Comparison of ENCODE assay signal across 24 cellular contexts in genomic region chr10:43901302-43901701, GRCh38.
DNase-seq lines count a peak whose midpoint lies in the region; ATAC-seq, FAIRE-seq and TF ChIP-seq lines count a peak whose summit lies in the region.
"Had no signal": no experiment of that assay in that cellular context is flagged by ENCODE, and none has a peak within 500 bp of the region (broad histone marks: within the 10 kb centered on the region; RNA-seq: fewer than 3 reads in every experiment).

No MANE protein-coding gene starts in this region.

- 0 out of 2 replicates have a peak overlapping the region, but pooled peaks have one; percentile 5 for H4K91ac ChIP-seq in IMR-90 (ENCODE audit: insufficient read depth, low read depth, low read length)

- DNase-seq in IMR-90 = peak; percentile 46
- no peak for DNase-seq in GM12878 (ENCODE audit: low read depth, low spot score)
- no peak for DNase-seq in hepatocyte (ENCODE audit: low spot score)
- DNase-seq in activated CD4-positive, alpha-beta T cell treated with anti-CD3 and anti-CD28 coated beads, Interleukin-2, amount 50 U/mL, for 1 hour = no peak
- no peak for DNase-seq in hippocampal formation (lab: John Stamatoyannopoulos, UW)
- no peak for DNase-seq in HK-2 (ENCODE audit: unreplicated experiment)
- DNase-seq: activated CD4-positive, alpha-beta memory T cell treated with anti-CD3 and anti-CD28 coated beads for 36 hours; activated T-cell treated with anti-CD3 and anti-CD28 coated beads, Interleukin-2, amount 50 U/mL, for 4 hours; DMS 273 treated with DMSO at 0.1 percent for 48 hours; dorsolateral prefrontal cortex; erythroblast; heart right ventricle; NCI-H1436 treated with DMSO at 0.1 percent for 48 hours; NCI-H748 treated with DMSO at 0.1 percent for 48 hours; pancreas; stimulated activated CD4-positive, alpha-beta T cell treated with anti-CD3 and anti-CD28 coated beads, Interleukin-2, amount 100 ng/mL, for 24 hours had no signal

- H3K27ac ChIP-seq in C4-2B = no peak overlapping the region
- H3K27ac ChIP-seq in IMR-90 (ENCODE audit: insufficient read depth, low read length) = peak overlapping the region; percentile 62; the same call in 1 of the 2 replicates
- H3K27ac ChIP-seq in GM12878 (ENCODE audit: control insufficient read depth, insufficient read depth) = no peak overlapping the region
- no peak overlapping the region for H3K27ac ChIP-seq in hepatocyte
- H3K27ac ChIP-seq: breast epithelium, dorsolateral prefrontal cortex, heart right ventricle, pancreas, vagina had no signal

- H3K79me1 ChIP-seq in IMR-90 (ENCODE audit: low read depth in 1 of 2, low read length in 2 of 2) = no peaks in the 10 kb centered on the region

- dilution Hi-C loops in IMR-90 (cut with HindIII; ENCODE audit: low sequenced_read_pairs, unreplicated experiment) = no loop called here

- H3K9me2 ChIP-seq in hepatocyte (replicated peaks; ENCODE audit: insufficient read depth) = no peaks in the 10 kb centered on the region

- intact Hi-C loops in IMR-90 (cut with micrococcal nuclease) = loop anchor here (5.0 to 10.0 kb wide), 2 partner anchors 207 to 481 kb away; no protein-coding TSS in a partner anchor
- intact Hi-C loops in GM12878 (cut with micrococcal nuclease; ENCODE audit: unreplicated experiment) = no loop called here

- H4K8ac ChIP-seq in IMR-90 (ENCODE audit: low read depth in 2 of 2, low read length in 2 of 2) = no peak overlapping the region

- no peak overlapping the region for H3K56ac ChIP-seq in IMR-90 (ENCODE audit: extremely low read depth, insufficient read depth, low read length)

- no peak overlapping the region for H3K4ac ChIP-seq in IMR-90 (ENCODE audit: low read depth, low read length)

- no peak overlapping the region for H2BK120ac ChIP-seq in IMR-90 (ENCODE audit: low read depth, low read length)

- H2BK5ac ChIP-seq in IMR-90 (ENCODE audit: low read depth, low read length, poor library complexity, severe bottlenecking) = no peak overlapping the region

- no peak overlapping the region; the same call in 1 of the 2 replicates for H2AK5ac ChIP-seq in IMR-90 (ENCODE audit: low read depth, low read length)

- no peaks in the 10 kb centered on the region for H3K9me3 ChIP-seq in IMR-90 (ENCODE audit: control insufficient read depth, insufficient read depth, low read length)
- H3K9me3 ChIP-seq in GM12878 (replicated peaks; ENCODE audit: control insufficient read depth, insufficient read depth, low read length) = no peaks in the 10 kb centered on the region; the same call in 2 of the 3 replicates
- H3K9me3 ChIP-seq in hepatocyte (ENCODE audit: low read depth) = no peaks in the 10 kb centered on the region
- H3K9me3 ChIP-seq: breast epithelium, heart right ventricle, pancreas, vagina had no signal

- H3K36me3 ChIP-seq in IMR-90 (ENCODE audit: control insufficient read depth, insufficient read depth, low read length) = no peaks in the 10 kb centered on the region
- no peaks in the 10 kb centered on the region for H3K36me3 ChIP-seq in GM12878 (ENCODE audit: control insufficient read depth in 2 of 2, insufficient read depth in 2 of 2, low read length in 1 of 2)
- no peaks in the 10 kb centered on the region for H3K36me3 ChIP-seq in hepatocyte (replicated peaks; ENCODE audit: insufficient read depth, low read depth)
- H3K36me3 ChIP-seq: breast epithelium, heart right ventricle, pancreas, vagina had no signal

- TF ChIP-seq CTCF in C4-2B (conservative IDR thresholded peaks at IDR 0.05) = peak; percentile 20; the same call in 1 of the 2 replicates
- peak; percentile 28; the same call in 1 of the 2 replicates for TF ChIP-seq CTCF in IMR-90 (conservative IDR thresholded peaks at IDR 0.05; ENCODE audit: low read depth, low read length)
- TF ChIP-seq CTCF in GM12878 (IDR thresholded peaks at IDR 0.05 in 2 of 3, conservative IDR thresholded peaks at IDR 0.05 in 1 of 3; ENCODE audit: control insufficient read depth in 2 of 3, extremely low read depth in 1 of 3, insufficient read depth in 1 of 3, low read depth in 3 of 3, low read length in 3 of 3) = 0 out of 6 replicates have a peak, but pooled peaks of 1 of the 3 experiments have one; percentile 15
- TF ChIP-seq CTCF in hepatocyte (IDR thresholded peaks at IDR 0.05; ENCODE audit: poor library complexity) = peak; percentile 9

- TF ChIP-seq RAD21 in IMR-90 (IDR thresholded peaks at IDR 0.05; ENCODE audit: low read length) (0 out of 2 replicates have a peak, but pooled peaks have one; percentile 18), GM12878 (IDR thresholded peaks at IDR 0.05; ENCODE audit: insufficient read depth, low read depth, low read length) (no peak)

- H3K4me2 ChIP-seq in IMR-90 (ENCODE audit: low read depth, low read length) = 0 out of 2 replicates have a peak overlapping the region, but pooled peaks have one; percentile 36
- H3K4me2 ChIP-seq in GM12878 (ENCODE audit: control insufficient read depth, insufficient read depth) = no peak overlapping the region
- no peak overlapping the region for H3K4me2 ChIP-seq in hepatocyte

- H3K4me3 ChIP-seq in IMR-90 (ENCODE audit: insufficient read depth, low read depth, low read length) = no peak overlapping the region
- H3K4me3 ChIP-seq in GM12878 = no peak overlapping the region
- no peak overlapping the region for H3K4me3 ChIP-seq in hepatocyte
- H3K4me3 ChIP-seq: breast epithelium, dorsolateral prefrontal cortex, heart right ventricle, lung, pancreas, vagina had no signal

- H3K9ac ChIP-seq in IMR-90 (ENCODE audit: low read depth, low read length) (no peak overlapping the region; the same call in 1 of the 2 replicates), GM12878 (ENCODE audit: control insufficient read depth, insufficient read depth, low read length) (no peak overlapping the region)

- CTCF ChIA-PET in IMR-90 (lab: Yijun Ruan, JAX) = interaction anchor here (0.7 to 1.0 kb wide), 2 partner anchors 10 to 33 kb away, joined by 4 to 6 read pairs; no protein-coding TSS in a partner anchor
- CTCF ChIA-PET in GM12878 (lab: Yijun Ruan, JAX) = interaction anchor here (0.6 to 1.5 kb wide), 5 partner anchors 9 to 145 kb away, joined by 3 to 4 read pairs (median 3); no protein-coding TSS in a partner anchor

- RAD21 ChIA-PET in GM12878 (lab: Charles Lee; ENCODE audit: unreplicated experiment) = interaction anchor here (1.2 kb wide), 1 partner anchor 142 kb away, joined by 3 read pairs; no protein-coding TSS in a partner anchor

- peak overlapping the region; percentile 50 for H3K18ac ChIP-seq in IMR-90 (ENCODE audit: low read depth, low read length)

- in situ Hi-C loops in IMR-90 (cut with MboI; ENCODE audit: low sequenced_read_pairs) = no loop called here
- in situ Hi-C loops in GM12878 (cut with MboI) = no loop called here

- POLR2A ChIA-PET in IMR-90 (lab: Charles Lee; ENCODE audit: unreplicated experiment) (no interaction called here), GM12878 (lab: Charles Lee) (no interaction called here)

- no peaks in the 10 kb centered on the region for H3K27me3 ChIP-seq in IMR-90 (ENCODE audit: control insufficient read depth, insufficient read depth, low read length)
- peaks cover under 1 to 2% of the 10 kb centered on the region in 2 experiments; a peak in 3 of 4 replicates for H3K27me3 ChIP-seq in GM12878 (replicated peaks in 1 of 2; ENCODE audit: control insufficient read depth in 2 of 2, insufficient read depth in 2 of 2, low read length in 1 of 2)
- H3K27me3 ChIP-seq in hepatocyte = no peaks in the 10 kb centered on the region
- H3K27me3 ChIP-seq: breast epithelium, heart right ventricle, pancreas, vagina had no signal

- H3K9me1 ChIP-seq in IMR-90 (ENCODE audit: insufficient read depth, low read length) = peaks cover 7% of the 10 kb centered on the region; the same call in 1 of the 2 replicates

- no peak overlapping the region for H3K23ac ChIP-seq in IMR-90 (ENCODE audit: low read depth, low read length)

- no peak overlapping the region for H3K14ac ChIP-seq in IMR-90 (replicated peaks; ENCODE audit: low read depth, low read length)

- no peak for FAIRE-seq in GM12878 (lab: Jason Lieb, UNC)
- FAIRE-seq: islet of Langerhans, pancreas, TTC549 had no signal

- BruUV-seq in IMR-90 (replicated peaks; lab: Mats Ljungman, UMichigan) = no TSS peak
- BruUV-seq in GM12878 (replicated peaks; lab: Mats Ljungman, UMichigan) = no TSS peak

- no peak overlapping the region for H2BK20ac ChIP-seq in IMR-90 (ENCODE audit: low read depth, low read length)

- H2AFZ ChIP-seq in IMR-90 (replicated peaks; ENCODE audit: low read length, poor library complexity) (no peak overlapping the region), GM12878 (ENCODE audit: control insufficient read depth, low read depth, low read length) (no peak overlapping the region), hepatocyte (no peak overlapping the region)

- SMC1A ChIA-PET in GM12878 (lab: Charles Lee; ENCODE audit: uncharacterized antibody, unreplicated experiment) = interaction anchor here (1.0 to 2.2 kb wide), 3 partner anchors 20 to 134 kb away, joined by 3 to 6 read pairs (median 3); no protein-coding TSS in a partner anchor

- no peaks in the 10 kb centered on the region for H3K79me2 ChIP-seq in GM12878 (ENCODE audit: control insufficient read depth, insufficient read depth, low read length)
- no peaks in the 10 kb centered on the region for H3K79me2 ChIP-seq in hepatocyte

- no CpG with 5 or more reads among the region's 3 CpGs for WGBS in IMR-90 (ENCODE audit: extremely low coverage in 2 of 2, insufficient read length in 1 of 2), 2 experiments
- 32% methylated on average over 3 of the region's 3 CpGs for WGBS in GM12878 (ENCODE audit: insufficient coverage, insufficient replicate concordance, low lambda C conversion rate, missing lambda C conversion rate)
- 76% methylated on average over 3 of the region's 3 CpGs for WGBS in hepatocyte (ENCODE audit: low lambda C conversion rate, missing lambda C conversion rate)

- no peak overlapping the region for H2BK15ac ChIP-seq in IMR-90 (ENCODE audit: low read depth, low read length)

- H4K5ac ChIP-seq in IMR-90 (ENCODE audit: low read depth, low read length) = no peak overlapping the region

- ATAC-seq in IMR-90 (ENCODE audit: low read depth) = peak; percentile 70
- peak; percentile 43; the same call in 1 of the 3 replicates for ATAC-seq in GM12878
- no peak for ATAC-seq in HG02571 (IDR thresholded peaks at IDR 0.05; ENCODE audit: unreplicated experiment)
- ATAC-seq: activated T-cell treated with anti-CD3 and anti-CD28 coated beads, Interleukin-2, amount 50 U/mL, for 4 hours; heart right ventricle; Panc1; pancreas had no signal

- no peaks in the 10 kb centered on the region for H4K20me1 ChIP-seq in IMR-90 (ENCODE audit: insufficient read depth, low read length)
- H4K20me1 ChIP-seq in GM12878 (ENCODE audit: control insufficient read depth, insufficient read depth) = no peaks in the 10 kb centered on the region
- H4K20me1 ChIP-seq in hepatocyte (ENCODE audit: insufficient read depth, poor library complexity, severe bottlenecking) = no peaks in the 10 kb centered on the region

- no peak for TF ChIP-seq EP300 in GM12878 (IDR thresholded peaks at IDR 0.05; ENCODE audit: borderline replicate concordance in 1 of 2, control insufficient read depth in 1 of 2, low read depth in 2 of 2, low read length in 2 of 2)

- peaks cover 20% of the 10 kb centered on the region for H3K4me1 ChIP-seq in IMR-90 (ENCODE audit: control insufficient read depth, insufficient read depth, low read length)
- no peaks in the 10 kb centered on the region for H3K4me1 ChIP-seq in GM12878 (ENCODE audit: control insufficient read depth, insufficient read depth, low read length)
- H3K4me1 ChIP-seq in hepatocyte (ENCODE audit: insufficient read depth) = no peaks in the 10 kb centered on the region
- H3K4me1 ChIP-seq: breast epithelium, pancreas had no signal

- no peak overlapping the region for H2AK9ac ChIP-seq in IMR-90 (replicated peaks; ENCODE audit: low read depth, low read length, poor library complexity)

- TF ChIP-seq POLR2A in IMR-90 (IDR thresholded peaks at IDR 0.05; ENCODE audit: low read depth, low read length) = no peak
- TF ChIP-seq POLR2A in GM12878 (IDR thresholded peaks at IDR 0.05; ENCODE audit: low read depth, low read length) = no peak
